ENCODE assay signal across 1 cellular context in the genomic region with DNA sequence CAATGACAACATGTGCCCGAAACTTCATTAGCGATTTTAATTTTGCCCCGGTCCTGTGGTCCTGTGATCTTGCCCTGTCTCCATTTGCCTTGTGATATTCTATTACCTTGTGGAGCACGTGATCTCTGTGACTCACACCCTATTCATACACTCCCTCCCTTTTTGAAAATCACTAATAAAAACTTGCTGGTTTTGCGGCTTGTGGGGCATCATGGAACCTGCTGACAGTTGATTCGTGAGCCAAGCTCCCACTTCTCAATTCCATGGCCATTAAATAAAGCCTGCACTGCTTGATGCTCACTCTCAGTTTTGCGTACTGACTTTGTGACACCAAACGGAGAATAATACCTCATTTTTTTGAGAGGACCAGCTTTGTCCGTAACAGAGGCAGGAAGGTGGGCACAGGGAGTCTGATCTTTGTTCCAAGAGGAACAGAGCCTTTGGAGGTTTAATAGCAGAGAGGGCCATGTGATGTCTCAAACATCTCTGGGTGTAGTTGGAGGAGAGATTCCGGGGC.
TF ChIP-seq lines count a peak whose summit lies in the region.

No MANE protein-coding gene starts in this region.

TF ChIP-seq in K562, 482 proteins besides CTCF, POLR2A, EP300 and RAD21 (continued from another document and continues in another):
- TF ChIP-seq, protein P1, sequence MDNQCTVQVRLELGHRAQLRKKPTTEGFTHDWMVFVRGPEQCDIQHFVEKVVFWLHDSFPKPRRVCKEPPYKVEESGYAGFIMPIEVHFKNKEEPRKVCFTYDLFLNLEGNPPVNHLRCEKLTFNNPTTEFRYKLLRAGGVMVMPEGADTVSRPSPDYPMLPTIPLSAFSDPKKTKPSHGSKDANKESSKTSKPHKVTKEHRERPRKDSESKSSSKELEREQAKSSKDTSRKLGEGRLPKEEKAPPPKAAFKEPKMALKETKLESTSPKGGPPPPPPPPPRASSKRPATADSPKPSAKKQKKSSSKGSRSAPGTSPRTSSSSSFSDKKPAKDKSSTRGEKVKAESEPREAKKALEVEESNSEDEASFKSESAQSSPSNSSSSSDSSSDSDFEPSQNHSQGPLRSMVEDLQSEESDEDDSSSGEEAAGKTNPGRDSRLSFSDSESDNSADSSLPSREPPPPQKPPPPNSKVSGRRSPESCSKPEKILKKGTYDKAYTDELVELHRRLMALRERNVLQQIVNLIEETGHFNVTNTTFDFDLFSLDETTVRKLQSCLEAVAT (IDR thresholded peaks at IDR 0.05): peak in 1 of 2 experiments; percentile 58; a peak in 1 of 4 replicates
- TF ChIP-seq, protein P2, sequence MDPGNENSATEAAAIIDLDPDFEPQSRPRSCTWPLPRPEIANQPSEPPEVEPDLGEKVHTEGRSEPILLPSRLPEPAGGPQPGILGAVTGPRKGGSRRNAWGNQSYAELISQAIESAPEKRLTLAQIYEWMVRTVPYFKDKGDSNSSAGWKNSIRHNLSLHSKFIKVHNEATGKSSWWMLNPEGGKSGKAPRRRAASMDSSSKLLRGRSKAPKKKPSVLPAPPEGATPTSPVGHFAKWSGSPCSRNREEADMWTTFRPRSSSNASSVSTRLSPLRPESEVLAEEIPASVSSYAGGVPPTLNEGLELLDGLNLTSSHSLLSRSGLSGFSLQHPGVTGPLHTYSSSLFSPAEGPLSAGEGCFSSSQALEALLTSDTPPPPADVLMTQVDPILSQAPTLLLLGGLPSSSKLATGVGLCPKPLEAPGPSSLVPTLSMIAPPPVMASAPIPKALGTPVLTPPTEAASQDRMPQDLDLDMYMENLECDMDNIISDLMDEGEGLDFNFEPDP (CRISPR knock-in tag; IDR thresholded peaks at IDR 0.05): 0 out of 2 replicates have a peak, but pooled peaks have one; percentile 31
- TF ChIP-seq RAD51 (IDR thresholded peaks at IDR 0.05; ENCODE audit: borderline replicate concordance, low read depth) (peak; percentile 89), ZNF239 (CRISPR knock-in tag; IDR thresholded peaks at IDR 0.05) (peak; percentile 42; the same call in 1 of the 2 replicates), HSF4 (CRISPR knock-in tag; IDR thresholded peaks at IDR 0.05; ENCODE audit: borderline replicate concordance) (peak; percentile 62; the same call in 1 of the 2 replicates), SMAD4 (CRISPR knock-in tag; conservative IDR thresholded peaks at IDR 0.05) (peak; percentile 81), ZNF347 (CRISPR knock-in tag; IDR thresholded peaks at IDR 0.05; ENCODE audit: low read depth) (0 out of 2 replicates have a peak, but pooled peaks have one; percentile 23), HDGF (IDR thresholded peaks at IDR 0.05) (peak; percentile 47; the same call in 1 of the 2 replicates), SRSF9 (IDR thresholded peaks at IDR 0.05; ENCODE audit: borderline replicate concordance, low read depth, low read length) (no peak), JUN (IDR thresholded peaks at IDR 0.05; ENCODE audit: borderline replicate concordance, low read depth, low read length) (0 out of 2 replicates have a peak, but pooled peaks have one; percentile 56), JUN (CRISPR knock-in tag; IDR thresholded peaks at IDR 0.05; ENCODE audit: borderline replicate concordance) (no peak), GATA2 (CRISPR knock-in tag; IDR thresholded peaks at IDR 0.05) (0 out of 2 replicates have a peak, but pooled peaks have one; percentile 16), SOX6 (IDR thresholded peaks at IDR 0.05) (peak; percentile 33; the same call in 1 of the 2 replicates), MEIS2 (IDR thresholded peaks at IDR 0.05; ENCODE audit: partially characterized antibody) (peak; percentile 45), BRD9 (IDR thresholded peaks at IDR 0.05; ENCODE audit: low read depth, partially characterized antibody) (peak; percentile 92), CHCHD3 (CRISPR knock-in tag; IDR thresholded peaks at IDR 0.05) (no peak), ZNF668 (CRISPR knock-in tag; IDR thresholded peaks at IDR 0.05) (0 out of 2 replicates have a peak, but pooled peaks have one; percentile 46), ZFX (CRISPR knock-in tag; IDR thresholded peaks at IDR 0.05) (peak; percentile 25; the same call in 1 of the 2 replicates), TEAD4 (IDR thresholded peaks at IDR 0.05; ENCODE audit: low read length) (peak; percentile 35; the same call in 1 of the 2 replicates), TEAD4 (CRISPR knock-in tag; IDR thresholded peaks at IDR 0.05; ENCODE audit: borderline replicate concordance) (no peak), NR4A1 (CRISPR knock-in tag; IDR thresholded peaks at IDR 0.05) (peak; percentile 83; the same call in 1 of the 2 replicates), NR4A1 (tag; IDR thresholded peaks at IDR 0.05) (peak; percentile 95), NFE2L1 (tag; IDR thresholded peaks at IDR 0.05; ENCODE audit: borderline replicate concordance, low read depth) (0 out of 2 replicates have a peak, but pooled peaks have one; percentile 19), ZNF79 (CRISPR knock-in tag; IDR thresholded peaks at IDR 0.05; ENCODE audit: low read depth) (peak; percentile 70), ZNF197 (CRISPR knock-in tag; IDR thresholded peaks at IDR 0.05; ENCODE audit: low read depth) (peak; percentile 29; the same call in 1 of the 2 replicates), SNIP1 (IDR thresholded peaks at IDR 0.05; ENCODE audit: low read depth) (no peak), EWSR1 (IDR thresholded peaks at IDR 0.05; ENCODE audit: borderline replicate concordance, low read depth, partially characterized antibody) (no peak), ZNF175 (CRISPR knock-in tag; IDR thresholded peaks at IDR 0.05; ENCODE audit: low read depth) (peak; percentile 73), ZBTB17 (CRISPR knock-in tag; IDR thresholded peaks at IDR 0.05) (0 out of 2 replicates have a peak, but pooled peaks have one; percentile 27), GATAD2A (IDR thresholded peaks at IDR 0.05) (no peak; the same call in 1 of the 2 replicates), MECOM (CRISPR knock-in tag; IDR thresholded peaks at IDR 0.05) (peak; percentile 15; the same call in 1 of the 2 replicates), NFE2 (IDR thresholded peaks at IDR 0.05; ENCODE audit: low read depth) (0 out of 2 replicates have a peak, but pooled peaks have one; percentile 7)
- TF ChIP-seq, protein P3, sequence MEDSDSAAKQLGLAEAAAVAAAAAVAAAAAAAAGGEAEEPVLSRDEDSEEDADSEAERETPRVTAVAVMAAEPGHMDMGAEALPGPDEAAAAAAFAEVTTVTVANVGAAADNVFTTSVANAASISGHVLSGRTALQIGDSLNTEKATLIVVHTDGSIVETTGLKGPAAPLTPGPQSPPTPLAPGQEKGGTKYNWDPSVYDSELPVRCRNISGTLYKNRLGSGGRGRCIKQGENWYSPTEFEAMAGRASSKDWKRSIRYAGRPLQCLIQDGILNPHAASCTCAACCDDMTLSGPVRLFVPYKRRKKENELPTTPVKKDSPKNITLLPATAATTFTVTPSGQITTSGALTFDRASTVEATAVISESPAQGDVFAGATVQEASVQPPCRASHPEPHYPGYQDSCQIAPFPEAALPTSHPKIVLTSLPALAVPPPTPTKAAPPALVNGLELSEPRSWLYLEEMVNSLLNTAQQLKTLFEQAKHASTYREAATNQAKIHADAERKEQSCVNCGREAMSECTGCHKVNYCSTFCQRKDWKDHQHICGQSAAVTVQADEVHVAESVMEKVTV (CRISPR knock-in tag; IDR thresholded peaks at IDR 0.05): peak; percentile 26; the same call in 1 of the 2 replicates
- TF ChIP-seq, protein P4, sequence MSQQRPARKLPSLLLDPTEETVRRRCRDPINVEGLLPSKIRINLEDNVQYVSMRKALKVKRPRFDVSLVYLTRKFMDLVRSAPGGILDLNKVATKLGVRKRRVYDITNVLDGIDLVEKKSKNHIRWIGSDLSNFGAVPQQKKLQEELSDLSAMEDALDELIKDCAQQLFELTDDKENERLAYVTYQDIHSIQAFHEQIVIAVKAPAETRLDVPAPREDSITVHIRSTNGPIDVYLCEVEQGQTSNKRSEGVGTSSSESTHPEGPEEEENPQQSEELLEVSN (IDR thresholded peaks at IDR 0.05; ENCODE audit: borderline replicate concordance in 1 of 2, extremely low read depth in 1 of 2, insufficient read depth in 1 of 2, insufficient read length in 1 of 2, low read depth in 1 of 2, low read length in 1 of 2, poor library complexity in 1 of 2, severe bottlenecking in 1 of 2): peak; percentile 59 to 72
- TF ChIP-seq, protein P5, sequence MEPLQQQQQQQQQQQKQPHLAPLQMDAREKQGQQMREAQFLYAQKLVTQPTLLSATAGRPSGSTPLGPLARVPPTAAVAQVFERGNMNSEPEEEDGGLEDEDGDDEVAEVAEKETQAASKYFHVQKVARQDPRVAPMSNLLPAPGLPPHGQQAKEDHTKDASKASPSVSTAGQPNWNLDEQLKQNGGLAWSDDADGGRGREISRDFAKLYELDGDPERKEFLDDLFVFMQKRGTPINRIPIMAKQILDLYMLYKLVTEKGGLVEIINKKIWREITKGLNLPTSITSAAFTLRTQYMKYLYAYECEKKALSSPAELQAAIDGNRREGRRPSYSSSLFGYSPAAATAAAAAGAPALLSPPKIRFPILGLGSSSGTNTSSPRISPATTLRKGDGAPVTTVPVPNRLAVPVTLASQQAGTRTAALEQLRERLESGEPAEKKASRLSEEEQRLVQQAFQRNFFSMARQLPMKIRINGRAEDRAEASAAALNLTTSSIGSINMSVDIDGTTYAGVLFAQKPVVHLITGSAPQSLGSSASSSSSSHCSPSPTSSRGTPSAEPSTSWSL (CRISPR knock-in tag; IDR thresholded peaks at IDR 0.05; ENCODE audit: borderline replicate concordance): 0 out of 2 replicates have a peak, but pooled peaks have one; percentile 78
- TF ChIP-seq, protein P6, sequence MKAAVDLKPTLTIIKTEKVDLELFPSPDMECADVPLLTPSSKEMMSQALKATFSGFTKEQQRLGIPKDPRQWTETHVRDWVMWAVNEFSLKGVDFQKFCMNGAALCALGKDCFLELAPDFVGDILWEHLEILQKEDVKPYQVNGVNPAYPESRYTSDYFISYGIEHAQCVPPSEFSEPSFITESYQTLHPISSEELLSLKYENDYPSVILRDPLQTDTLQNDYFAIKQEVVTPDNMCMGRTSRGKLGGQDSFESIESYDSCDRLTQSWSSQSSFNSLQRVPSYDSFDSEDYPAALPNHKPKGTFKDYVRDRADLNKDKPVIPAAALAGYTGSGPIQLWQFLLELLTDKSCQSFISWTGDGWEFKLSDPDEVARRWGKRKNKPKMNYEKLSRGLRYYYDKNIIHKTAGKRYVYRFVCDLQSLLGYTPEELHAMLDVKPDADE (conservative IDR thresholded peaks at IDR 0.05; ENCODE audit: control insufficient read depth, low read depth, low read length): no peak
- TF ChIP-seq, protein P7, sequence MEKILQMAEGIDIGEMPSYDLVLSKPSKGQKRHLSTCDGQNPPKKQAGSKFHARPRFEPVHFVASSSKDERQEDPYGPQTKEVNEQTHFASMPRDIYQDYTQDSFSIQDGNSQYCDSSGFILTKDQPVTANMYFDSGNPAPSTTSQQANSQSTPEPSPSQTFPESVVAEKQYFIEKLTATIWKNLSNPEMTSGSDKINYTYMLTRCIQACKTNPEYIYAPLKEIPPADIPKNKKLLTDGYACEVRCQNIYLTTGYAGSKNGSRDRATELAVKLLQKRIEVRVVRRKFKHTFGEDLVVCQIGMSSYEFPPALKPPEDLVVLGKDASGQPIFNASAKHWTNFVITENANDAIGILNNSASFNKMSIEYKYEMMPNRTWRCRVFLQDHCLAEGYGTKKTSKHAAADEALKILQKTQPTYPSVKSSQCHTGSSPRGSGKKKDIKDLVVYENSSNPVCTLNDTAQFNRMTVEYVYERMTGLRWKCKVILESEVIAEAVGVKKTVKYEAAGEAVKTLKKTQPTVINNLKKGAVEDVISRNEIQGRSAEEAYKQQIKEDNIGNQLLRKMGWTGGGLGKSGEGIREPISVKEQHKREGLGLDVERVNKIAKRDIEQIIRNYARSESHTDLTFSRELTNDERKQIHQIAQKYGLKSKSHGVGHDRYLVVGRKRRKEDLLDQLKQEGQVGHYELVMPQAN (IDR thresholded peaks at IDR 0.05; ENCODE audit: borderline replicate concordance): peak; percentile 21; the same call in 1 of the 2 replicates
- TF ChIP-seq, protein P8, sequence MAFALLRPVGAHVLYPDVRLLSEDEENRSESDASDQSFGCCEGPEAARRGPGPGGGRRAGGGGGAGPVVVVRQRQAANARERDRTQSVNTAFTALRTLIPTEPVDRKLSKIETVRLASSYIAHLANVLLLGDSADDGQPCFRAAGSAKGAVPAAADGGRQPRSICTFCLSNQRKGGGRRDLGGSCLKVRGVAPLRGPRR (CRISPR knock-in tag; IDR thresholded peaks at IDR 0.05): peak; percentile 69; the same call in 1 of the 2 replicates
- TF ChIP-seq, protein P9, sequence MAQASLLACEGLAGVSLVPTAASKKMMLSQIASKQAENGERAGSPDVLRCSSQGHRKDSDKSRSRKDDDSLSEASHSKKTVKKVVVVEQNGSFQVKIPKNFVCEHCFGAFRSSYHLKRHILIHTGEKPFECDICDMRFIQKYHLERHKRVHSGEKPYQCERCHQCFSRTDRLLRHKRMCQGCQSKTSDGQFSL (CRISPR knock-in tag; IDR thresholded peaks at IDR 0.05): no peak
- TF ChIP-seq, protein P9 (tag; IDR thresholded peaks at IDR 0.05): peak in 1 of 2 experiments; percentile 52; a peak in 1 of 4 replicates
- TF ChIP-seq, protein P10, sequence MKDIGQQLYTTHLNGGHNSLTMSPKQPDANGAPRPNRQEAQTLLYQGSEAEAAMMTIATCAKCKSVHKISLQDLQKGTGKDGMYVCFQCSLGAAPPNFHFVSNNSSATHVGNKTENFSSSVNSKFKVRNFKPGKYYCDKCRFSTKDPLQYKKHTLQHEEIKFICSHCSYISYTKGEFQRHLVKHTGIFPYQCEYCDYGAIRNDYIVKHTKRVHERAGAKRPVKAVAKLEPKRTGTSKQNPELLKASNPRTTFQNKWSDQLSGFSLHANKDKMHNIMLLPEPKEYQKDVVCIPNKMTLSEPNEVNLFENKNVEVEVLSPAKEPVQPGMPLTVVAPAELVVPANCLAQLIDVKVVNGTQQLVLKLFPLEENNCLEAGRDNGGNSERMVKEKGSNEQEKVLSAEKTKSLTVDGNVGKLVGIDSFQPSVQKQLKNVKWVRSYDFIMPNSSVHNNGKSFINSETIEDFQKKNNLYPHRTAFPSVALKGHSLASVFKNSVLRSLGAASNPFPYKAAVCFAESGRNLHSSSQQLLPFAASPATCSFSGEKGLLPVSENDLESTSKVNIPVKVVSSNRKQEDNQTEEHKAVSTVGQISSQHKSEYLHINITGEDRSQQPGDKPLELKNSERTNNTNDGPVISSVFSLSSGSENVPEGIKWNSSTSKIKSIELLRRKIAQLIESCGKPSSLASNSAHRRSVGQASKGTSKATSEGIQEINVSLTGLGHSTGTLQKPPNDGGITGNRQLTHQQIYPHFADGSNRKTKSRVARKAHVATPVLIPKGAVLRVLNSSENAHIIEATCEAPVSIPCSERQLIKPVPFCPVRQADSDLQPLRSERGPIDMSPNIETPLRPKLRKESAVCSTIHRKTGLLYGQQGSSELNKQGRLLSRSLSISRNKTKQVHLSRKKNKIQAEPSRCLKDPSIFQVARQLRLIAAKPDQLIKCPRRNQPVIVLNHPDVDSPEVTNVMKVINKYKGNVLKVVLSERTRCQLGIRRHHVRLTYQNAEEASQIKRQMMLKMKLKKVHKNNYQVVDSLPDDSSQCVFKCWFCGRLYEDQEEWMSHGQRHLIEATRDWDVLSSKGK (CRISPR knock-in tag; IDR thresholded peaks at IDR 0.05): 0 out of 2 replicates have a peak, but pooled peaks have one; percentile 51
- TF ChIP-seq, protein P11, sequence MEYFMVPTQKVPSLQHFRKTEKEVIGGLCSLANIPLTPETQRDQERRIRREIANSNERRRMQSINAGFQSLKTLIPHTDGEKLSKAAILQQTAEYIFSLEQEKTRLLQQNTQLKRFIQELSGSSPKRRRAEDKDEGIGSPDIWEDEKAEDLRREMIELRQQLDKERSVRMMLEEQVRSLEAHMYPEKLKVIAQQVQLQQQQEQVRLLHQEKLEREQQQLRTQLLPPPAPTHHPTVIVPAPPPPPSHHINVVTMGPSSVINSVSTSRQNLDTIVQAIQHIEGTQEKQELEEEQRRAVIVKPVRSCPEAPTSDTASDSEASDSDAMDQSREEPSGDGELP (CRISPR knock-in tag; IDR thresholded peaks at IDR 0.05; ENCODE audit: borderline replicate concordance): no peak
